In the genomic region with DNA sequence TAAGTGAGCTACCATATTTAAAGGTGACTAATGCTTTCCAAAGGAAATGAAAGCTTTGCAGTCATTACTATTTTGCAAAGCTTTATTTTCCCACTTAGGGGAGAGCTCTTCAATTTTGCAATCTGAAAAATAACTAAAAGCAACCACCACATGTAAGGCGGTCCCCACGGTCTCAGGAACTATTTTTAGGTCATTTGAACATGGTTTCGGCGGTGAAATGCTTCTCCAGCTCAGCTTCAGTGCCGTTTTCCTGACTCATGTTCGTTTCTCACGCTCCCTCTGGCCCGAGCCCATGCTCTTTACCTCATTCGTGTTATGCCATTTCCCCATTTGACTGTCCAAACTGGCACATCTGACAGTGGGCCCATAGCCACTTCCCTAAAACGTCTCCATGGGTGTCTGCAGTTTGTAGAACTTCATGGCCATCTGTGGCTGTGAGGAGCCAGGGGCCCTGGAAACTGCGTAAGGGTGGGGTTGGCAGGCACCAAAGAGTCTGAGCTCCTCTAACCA, we compare ENCODE assay signal across 8 cellular contexts. TPM values are rescaled to one million over a fixed set of nuclear protein-coding genes. Genes with fewer than 3 reads are reported as not detected.
A peak's percentile ranks its signal among the peaks of the same experiment; 100 is the strongest.
DNase-seq lines count a peak whose midpoint lies in the region; ATAC-seq lines count a peak whose summit lies in the region.

No MANE protein-coding gene starts in this region.

- peaks cover 74% of the 10 kb centered on the region for H3K4me1 Mint-ChIP-seq in dendritic cell treated with granulocyte-macrophage colony-stimulating factor and Interleukin-4, amounts not matched to agents 40 ng/mL and 50 ng/mL, for 4 days (ENCODE audit: low read depth)

- DNase-seq in SKM-1 (lab: John Stamatoyannopoulos, UW; ENCODE audit: unreplicated experiment) (peak; percentile 96), posterior vena cava (ENCODE audit: low spot score) (peak; percentile 93), A172 (ENCODE audit: low spot score) (no peak), ecto neural progenitor cell (ENCODE audit: low spot score) (no peak), activated gamma-delta T cell treated with Interleukin-2 at 50 U/mL for 16 hours (no peak)

- no peaks in the 10 kb centered on the region for H3K9me3 Mint-ChIP-seq in dendritic cell treated with granulocyte-macrophage colony-stimulating factor and Interleukin-4, amounts not matched to agents 40 ng/mL and 50 ng/mL, for 4 days

- H3K27ac Mint-ChIP-seq in dendritic cell treated with granulocyte-macrophage colony-stimulating factor and Interleukin-4, amounts not matched to agents 40 ng/mL and 50 ng/mL, for 4 days, result peak overlapping the region; percentile 70

- H3K36me3 Mint-ChIP-seq in dendritic cell treated with granulocyte-macrophage colony-stimulating factor and Interleukin-4, amounts not matched to agents 40 ng/mL and 50 ng/mL, for 4 days (ENCODE audit: low read depth), result no peaks in the 10 kb centered on the region

- intact Hi-C loops in dendritic cell treated with granulocyte-macrophage colony-stimulating factor and Interleukin-4, amounts not matched to agents 40 ng/mL and 50 ng/mL, for 4 days (cut with micrococcal nuclease), result loop anchor here (2.0 kb wide), 1 partner anchor 39 kb away; no protein-coding TSS in a partner anchor
- intact Hi-C loops in posterior vena cava (cut with DNase I), result loop anchor here in 1 of 2 donors (2.0 kb wide), 1 partner anchor 55 kb away; no protein-coding TSS in a partner anchor

- peak overlapping the region; percentile 53 for H3K4me3 Mint-ChIP-seq in dendritic cell treated with granulocyte-macrophage colony-stimulating factor and Interleukin-4, amounts not matched to agents 40 ng/mL and 50 ng/mL, for 4 days

- peaks cover 32% of the 10 kb centered on the region for H3K27me3 Mint-ChIP-seq in dendritic cell treated with granulocyte-macrophage colony-stimulating factor and Interleukin-4, amounts not matched to agents 40 ng/mL and 50 ng/mL, for 4 days

- ATAC-seq in GM18867 (IDR thresholded peaks at IDR 0.05; ENCODE audit: unreplicated experiment), result peak; percentile 70
- ATAC-seq in HG02870 (IDR thresholded peaks at IDR 0.05; ENCODE audit: unreplicated experiment), result peak; percentile 60

RNA-seq across cellular contexts. Expression of gene ADTRP, which starts 46.5 kb away (rescaled TPM):
- 1 to 10 TPM in 1 of 2 donors, under 1 TPM in 1; 0.48 to 1.2 TPM for total RNA-seq in posterior vena cava
- 1.9 and 3.9 TPM in 2 replicates for total RNA-seq in A172 (2014; rRNA removed; shearing (Covaris generic))

Comparison
In these comparisons a context has a peak if more than half of its experiments do, and no peak if none do; other contexts are left out.
1. DNase-seq: peak in SKM-1 (single experiment) and posterior vena cava (single experiment); none in A172 (single experiment), ecto neural progenitor cell (single experiment) and activated gamma-delta T cell treated with Interleukin-2 at 50 U/mL for 16 hours (single experiment).